ENCODE assay signal across 8 cellular contexts in genomic region chr1:234606731-234607090, GRCh38. TPM values are rescaled to one million over a fixed set of nuclear protein-coding genes. Genes with fewer than 3 reads are reported as not detected.
A peak's percentile ranks its signal among the peaks of the same experiment; 100 is the strongest.
DNase-seq lines count a peak whose midpoint lies in the region; ATAC-seq and TF ChIP-seq lines count a peak whose summit lies in the region.

No MANE protein-coding gene starts in this region.

- H3K9me3 ChIP-seq in HUES64 (ENCODE audit: insufficient read depth, low read depth, low read length): no peaks in the 10 kb centered on the region
- no peaks in the 10 kb centered on the region for H3K9me3 ChIP-seq in breast epithelium
- H3K9me3 ChIP-seq in mucosa of rectum (ENCODE audit: control insufficient read depth in 2 of 2, low read length in 2 of 2): no peaks in the 10 kb centered on the region

- H3K9ac ChIP-seq in HUES64 (ENCODE audit: low read depth, low read length) (peak overlapping the region; percentile 83; the same call in 1 of the 2 replicates), mucosa of rectum (ENCODE audit: low read depth in 1 of 2, low read length in 2 of 2) (peak overlapping the region; percentile 97 to 100)

- DNase-seq in breast epithelium (ENCODE audit: low spot score in 2 of 2) (no peak), NCI-H748 treated with DMSO at 0.1 percent for 48 hours (lab: John Stamatoyannopoulos, UW) (no peak)

- TF ChIP-seq CTCF in breast epithelium (IDR thresholded peaks at IDR 0.05): no peak

- intact Hi-C loops in breast epithelium (cut with DNase I; ENCODE audit: low total_unique reads): loop anchor here (5.0 to 10.0 kb wide), 3 partner anchors 72 to 476 kb away; no protein-coding TSS in a partner anchor

- H3K27me3 ChIP-seq in ACC112 (ENCODE audit: insufficient read depth, low read length) (no peaks in the 10 kb centered on the region), HUES64 (ENCODE audit: insufficient read depth, low read length) (no peaks in the 10 kb centered on the region), breast epithelium (no peaks in the 10 kb centered on the region), mucosa of rectum (ENCODE audit: control insufficient read depth in 2 of 2, insufficient read depth in 2 of 2, low read length in 2 of 2) (no peaks in the 10 kb centered on the region)

- 78% methylated on average over 2 of the region's 4 CpGs for WGBS in HUES64

- H3K36me3 ChIP-seq in ACC112 (ENCODE audit: insufficient read depth, low read length) (peaks cover 40% of the 10 kb centered on the region), HUES64 (ENCODE audit: insufficient read depth, low read length) (peaks cover 52% of the 10 kb centered on the region), breast epithelium (peaks cover 5% of the 10 kb centered on the region), mucosa of rectum (ENCODE audit: control insufficient read depth in 2 of 2, insufficient read depth in 2 of 2, low read length in 2 of 2) (peaks cover 27 to 47% of the 10 kb centered on the region in 2 donors)

- ATAC-seq in GM18858 (IDR thresholded peaks at IDR 0.05; ENCODE audit: unreplicated experiment) (no peak), HG03159 (IDR thresholded peaks at IDR 0.05; ENCODE audit: unreplicated experiment) (no peak), GM19467 (IDR thresholded peaks at IDR 0.05; ENCODE audit: unreplicated experiment) (no peak)

- H3K4me1 ChIP-seq in ACC112 (ENCODE audit: control insufficient read depth, insufficient read depth, low read length, unreplicated experiment) (peaks cover 17% of the 10 kb centered on the region), HUES64 (ENCODE audit: insufficient read depth, low read length) (peaks cover 66% of the 10 kb centered on the region), breast epithelium (peaks cover 0 to 8% of the 10 kb centered on the region in 2 donors), mucosa of rectum (ENCODE audit: control insufficient read depth in 2 of 2, insufficient read depth in 2 of 2, low read length in 2 of 2) (peaks cover 38 to 45% of the 10 kb centered on the region in 2 donors)

- H3K27ac ChIP-seq in ACC112 (ENCODE audit: low read depth, low read length) (peak overlapping the region; percentile 98), HUES64 (ENCODE audit: low read depth, low read length) (no peak overlapping the region), breast epithelium (peak overlapping the region; percentile 98 to 99), mucosa of rectum (ENCODE audit: low read depth in 2 of 2, low read length in 2 of 2) (peak overlapping the region; percentile 98 to 99)

- no peak for TF ChIP-seq POLR2A in breast epithelium (IDR thresholded peaks at IDR 0.05)

- peak overlapping the region; percentile 96 for H3K4me3 ChIP-seq in ACC112 (ENCODE audit: low read depth, low read length)
- peak overlapping the region; percentile 71 for H3K4me3 ChIP-seq in HUES64 (ENCODE audit: low read length)
- peak overlapping the region; percentile 77 to 90 (median 80) for H3K4me3 ChIP-seq in breast epithelium
- H3K4me3 ChIP-seq in mucosa of rectum (ENCODE audit: low read length in 2 of 2): peak overlapping the region; percentile 81 to 91

- H3K79me2 ChIP-seq in ACC112 (ENCODE audit: control insufficient read depth, insufficient read depth, low read length, unreplicated experiment): peaks cover 80% of the 10 kb centered on the region

- no peak overlapping the region for H2AFZ ChIP-seq in ACC112 (ENCODE audit: low read length, unreplicated experiment)

RNA-seq across cellular contexts. Expression of gene IRF2BP2, which starts 3.3 kb away (rescaled TPM):
- 35.5 TPM for polyA plus RNA-seq in HUES64 (2013, experiment 1 of 2)
- polyA plus RNA-seq in HUES64 (2013, experiment 2 of 2): 43.3 TPM
- total RNA-seq in breast epithelium: 100 to 1,000 TPM in 1 of 3 donors, 10 to 100 TPM in 2; 60.3 to 108 (median 84.9) TPM
